2 cellular contexts compared by ENCODE assay signal in the genomic region with DNA sequence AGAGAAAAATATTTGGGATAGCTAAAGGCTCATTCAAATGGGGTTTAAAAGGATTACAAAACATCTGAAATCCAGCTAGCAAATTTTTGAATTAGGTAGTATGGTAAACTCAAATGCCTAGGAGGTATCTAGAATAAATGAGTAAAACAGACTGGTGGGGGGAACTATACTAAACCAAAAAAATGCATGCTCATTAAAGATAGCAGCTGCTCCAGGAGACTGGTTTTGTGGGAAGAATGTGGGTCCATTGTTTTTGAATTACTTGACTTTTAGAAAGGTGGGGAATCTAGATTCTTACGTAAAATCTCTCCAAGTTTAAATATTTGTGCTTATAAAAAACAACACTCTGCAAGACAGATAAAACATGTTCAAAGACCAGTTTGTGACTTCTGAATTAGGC.
TF ChIP-seq lines count a peak whose summit lies in the region.

No MANE protein-coding gene starts in this region.

TF ChIP-seq in HepG2, 621 proteins besides CTCF, POLR2A, EP300 and RAD21:
- TF ChIP-seq ZKSCAN5 (CRISPR knock-in tag; IDR thresholded peaks at IDR 0.05) (no peak), RXRA (CRISPR knock-in tag; IDR thresholded peaks at IDR 0.05) (no peak), SRSF9 (IDR thresholded peaks at IDR 0.05; ENCODE audit: borderline replicate concordance, insufficient read depth, low read depth, low read length, poor library complexity, severe bottlenecking) (no peak), SIN3A (IDR thresholded peaks at IDR 0.05; ENCODE audit: borderline replicate concordance, low read depth, low read length) (no peak)

TF ChIP-seq in WTC11, 78 proteins besides CTCF, POLR2A, EP300 and RAD21:
- TF ChIP-seq ZNF121 (CRISPR knock-in tag; IDR thresholded peaks at IDR 0.05) (no peak), ZNF671 (CRISPR knock-in tag; IDR thresholded peaks at IDR 0.05) (no peak), NFE2L1 (CRISPR knock-in tag; IDR thresholded peaks at IDR 0.05) (no peak), FOXK1 (CRISPR knock-in tag; IDR thresholded peaks at IDR 0.05) (no peak), JAZF1 (CRISPR knock-in tag; IDR thresholded peaks at IDR 0.05) (no peak), ZNF416 (CRISPR knock-in tag; IDR thresholded peaks at IDR 0.05) (no peak), ATF1 (CRISPR knock-in tag; IDR thresholded peaks at IDR 0.05) (no peak), SMAD3 (CRISPR knock-in tag; IDR thresholded peaks at IDR 0.05; ENCODE audit: borderline replicate concordance) (no peak), EMX1 (CRISPR knock-in tag; IDR thresholded peaks at IDR 0.05) (no peak), ZNF263 (CRISPR knock-in tag; IDR thresholded peaks at IDR 0.05; ENCODE audit: low read depth) (no peak), TEAD4 (CRISPR knock-in tag; IDR thresholded peaks at IDR 0.05) (no peak), NR3C1 (CRISPR knock-in tag; conservative IDR thresholded peaks at IDR 0.05; ENCODE audit: low read depth) (no peak)
- TF ChIP-seq, protein P1, sequence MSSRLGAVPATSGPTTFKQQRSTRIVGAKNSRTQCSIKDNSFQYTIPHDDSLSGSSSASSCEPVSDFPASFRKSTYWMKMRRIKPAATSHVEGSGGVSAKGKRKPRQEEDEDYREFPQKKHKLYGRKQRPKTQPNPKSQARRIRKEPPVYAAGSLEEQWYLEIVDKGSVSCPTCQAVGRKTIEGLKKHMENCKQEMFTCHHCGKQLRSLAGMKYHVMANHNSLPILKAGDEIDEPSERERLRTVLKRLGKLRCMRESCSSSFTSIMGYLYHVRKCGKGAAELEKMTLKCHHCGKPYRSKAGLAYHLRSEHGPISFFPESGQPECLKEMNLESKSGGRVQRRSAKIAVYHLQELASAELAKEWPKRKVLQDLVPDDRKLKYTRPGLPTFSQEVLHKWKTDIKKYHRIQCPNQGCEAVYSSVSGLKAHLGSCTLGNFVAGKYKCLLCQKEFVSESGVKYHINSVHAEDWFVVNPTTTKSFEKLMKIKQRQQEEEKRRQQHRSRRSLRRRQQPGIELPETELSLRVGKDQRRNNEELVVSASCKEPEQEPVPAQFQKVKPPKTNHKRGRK (CRISPR knock-in tag; IDR thresholded peaks at IDR 0.05; ENCODE audit: borderline replicate concordance), result no peak
- TF ChIP-seq, protein P2, sequence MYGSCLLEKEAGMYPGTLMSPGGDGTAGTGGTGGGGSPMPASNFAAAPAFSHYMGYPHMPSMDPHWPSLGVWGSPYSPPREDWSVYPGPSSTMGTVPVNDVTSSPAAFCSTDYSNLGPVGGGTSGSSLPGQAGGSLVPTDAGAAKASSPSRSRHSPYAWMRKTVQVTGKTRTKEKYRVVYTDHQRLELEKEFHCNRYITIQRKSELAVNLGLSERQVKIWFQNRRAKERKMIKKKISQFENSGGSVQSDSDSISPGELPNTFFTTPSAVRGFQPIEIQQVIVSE (CRISPR knock-in tag; IDR thresholded peaks at IDR 0.05; ENCODE audit: borderline replicate concordance), result no peak
- TF ChIP-seq, protein P3, sequence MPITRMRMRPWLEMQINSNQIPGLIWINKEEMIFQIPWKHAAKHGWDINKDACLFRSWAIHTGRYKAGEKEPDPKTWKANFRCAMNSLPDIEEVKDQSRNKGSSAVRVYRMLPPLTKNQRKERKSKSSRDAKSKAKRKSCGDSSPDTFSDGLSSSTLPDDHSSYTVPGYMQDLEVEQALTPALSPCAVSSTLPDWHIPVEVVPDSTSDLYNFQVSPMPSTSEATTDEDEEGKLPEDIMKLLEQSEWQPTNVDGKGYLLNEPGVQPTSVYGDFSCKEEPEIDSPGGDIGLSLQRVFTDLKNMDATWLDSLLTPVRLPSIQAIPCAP (CRISPR knock-in tag; IDR thresholded peaks at IDR 0.05), result no peak
- TF ChIP-seq, protein P4, sequence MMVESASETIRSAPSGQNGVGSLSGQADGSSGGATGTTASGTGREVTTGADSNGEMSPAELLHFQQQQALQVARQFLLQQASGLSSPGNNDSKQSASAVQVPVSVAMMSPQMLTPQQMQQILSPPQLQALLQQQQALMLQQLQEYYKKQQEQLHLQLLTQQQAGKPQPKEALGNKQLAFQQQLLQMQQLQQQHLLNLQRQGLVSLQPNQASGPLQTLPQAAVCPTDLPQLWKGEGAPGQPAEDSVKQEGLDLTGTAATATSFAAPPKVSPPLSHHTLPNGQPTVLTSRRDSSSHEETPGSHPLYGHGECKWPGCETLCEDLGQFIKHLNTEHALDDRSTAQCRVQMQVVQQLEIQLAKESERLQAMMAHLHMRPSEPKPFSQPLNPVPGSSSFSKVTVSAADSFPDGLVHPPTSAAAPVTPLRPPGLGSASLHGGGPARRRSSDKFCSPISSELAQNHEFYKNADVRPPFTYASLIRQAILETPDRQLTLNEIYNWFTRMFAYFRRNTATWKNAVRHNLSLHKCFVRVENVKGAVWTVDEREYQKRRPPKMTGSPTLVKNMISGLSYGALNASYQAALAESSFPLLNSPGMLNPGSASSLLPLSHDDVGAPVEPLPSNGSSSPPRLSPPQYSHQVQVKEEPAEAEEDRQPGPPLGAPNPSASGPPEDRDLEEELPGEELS (CRISPR knock-in tag; IDR thresholded peaks at IDR 0.05), result no peak
- TF ChIP-seq, protein P5, sequence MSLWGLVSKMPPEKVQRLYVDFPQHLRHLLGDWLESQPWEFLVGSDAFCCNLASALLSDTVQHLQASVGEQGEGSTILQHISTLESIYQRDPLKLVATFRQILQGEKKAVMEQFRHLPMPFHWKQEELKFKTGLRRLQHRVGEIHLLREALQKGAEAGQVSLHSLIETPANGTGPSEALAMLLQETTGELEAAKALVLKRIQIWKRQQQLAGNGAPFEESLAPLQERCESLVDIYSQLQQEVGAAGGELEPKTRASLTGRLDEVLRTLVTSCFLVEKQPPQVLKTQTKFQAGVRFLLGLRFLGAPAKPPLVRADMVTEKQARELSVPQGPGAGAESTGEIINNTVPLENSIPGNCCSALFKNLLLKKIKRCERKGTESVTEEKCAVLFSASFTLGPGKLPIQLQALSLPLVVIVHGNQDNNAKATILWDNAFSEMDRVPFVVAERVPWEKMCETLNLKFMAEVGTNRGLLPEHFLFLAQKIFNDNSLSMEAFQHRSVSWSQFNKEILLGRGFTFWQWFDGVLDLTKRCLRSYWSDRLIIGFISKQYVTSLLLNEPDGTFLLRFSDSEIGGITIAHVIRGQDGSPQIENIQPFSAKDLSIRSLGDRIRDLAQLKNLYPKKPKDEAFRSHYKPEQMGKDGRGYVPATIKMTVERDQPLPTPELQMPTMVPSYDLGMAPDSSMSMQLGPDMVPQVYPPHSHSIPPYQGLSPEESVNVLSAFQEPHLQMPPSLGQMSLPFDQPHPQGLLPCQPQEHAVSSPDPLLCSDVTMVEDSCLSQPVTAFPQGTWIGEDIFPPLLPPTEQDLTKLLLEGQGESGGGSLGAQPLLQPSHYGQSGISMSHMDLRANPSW (CRISPR knock-in tag; conservative IDR thresholded peaks at IDR 0.05; ENCODE audit: low read depth), result no peak
- TF ChIP-seq, protein P6, sequence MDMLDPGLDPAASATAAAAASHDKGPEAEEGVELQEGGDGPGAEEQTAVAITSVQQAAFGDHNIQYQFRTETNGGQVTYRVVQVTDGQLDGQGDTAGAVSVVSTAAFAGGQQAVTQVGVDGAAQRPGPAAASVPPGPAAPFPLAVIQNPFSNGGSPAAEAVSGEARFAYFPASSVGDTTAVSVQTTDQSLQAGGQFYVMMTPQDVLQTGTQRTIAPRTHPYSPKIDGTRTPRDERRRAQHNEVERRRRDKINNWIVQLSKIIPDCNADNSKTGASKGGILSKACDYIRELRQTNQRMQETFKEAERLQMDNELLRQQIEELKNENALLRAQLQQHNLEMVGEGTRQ (CRISPR knock-in tag; IDR thresholded peaks at IDR 0.05), result no peak
